Comparison of ENCODE assay signal across 8 cellular contexts in the genomic region with DNA sequence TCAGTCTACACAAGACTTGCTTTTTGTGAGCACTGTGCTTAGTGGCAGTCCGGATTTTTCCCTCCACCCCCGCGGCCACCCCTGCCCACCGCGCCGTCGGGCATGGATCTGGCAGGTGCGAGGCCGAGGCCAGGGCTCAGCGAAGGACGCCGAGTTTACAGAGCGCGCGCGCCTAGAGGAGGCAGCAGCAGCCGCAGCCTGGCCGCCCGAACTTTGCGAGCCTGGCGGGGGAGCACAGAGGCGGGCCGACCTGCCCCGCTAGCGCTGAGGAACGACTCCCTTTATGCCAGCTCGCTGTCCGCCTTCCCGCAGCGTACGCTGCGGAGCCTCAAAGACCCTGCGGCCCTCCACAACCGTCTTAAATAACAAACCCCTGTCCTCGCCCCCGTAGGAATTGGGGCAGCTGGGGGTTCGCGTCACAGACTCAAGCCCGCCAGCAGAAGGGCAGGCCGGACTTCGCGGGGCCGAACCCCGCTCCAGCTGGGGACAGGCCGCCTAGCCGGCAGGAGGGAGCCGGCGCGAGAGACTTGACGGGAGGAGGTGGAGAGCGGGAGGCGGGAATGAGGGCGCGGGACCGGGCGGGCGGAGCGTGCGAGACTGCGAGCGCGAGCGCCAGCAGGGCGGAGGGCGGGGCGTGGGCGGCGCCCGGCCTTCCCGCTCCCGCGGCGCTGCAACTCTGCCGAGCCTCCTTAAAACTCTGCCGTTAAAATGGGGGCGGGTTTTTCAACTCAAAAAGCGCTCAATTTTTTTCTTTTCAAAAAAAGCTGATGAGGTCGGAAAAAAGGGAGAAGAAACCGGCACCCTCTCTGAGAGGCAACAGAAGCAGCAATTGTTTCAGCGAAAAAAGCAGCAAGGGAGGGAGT. TPM values are rescaled to one million over a fixed set of nuclear protein-coding genes. Genes with fewer than 3 reads are reported as not detected.
DNase-seq lines count a peak whose midpoint lies in the region; FAIRE-seq and TF ChIP-seq lines count a peak whose summit lies in the region.

No MANE protein-coding gene starts in this region.

- no peak for TF ChIP-seq EP300 in suprapubic skin (IDR thresholded peaks at IDR 0.05)

- H3K27me3 Mint-ChIP-seq in H9 (ENCODE audit: low read depth): peaks cover 92% of the 10 kb centered on the region

- H3K4me3 Mint-ChIP-seq in H9: peak overlapping the region; percentile 59 to 84

- no peak overlapping the region for H2BK20ac ChIP-seq in H9 (ENCODE audit: low read depth, low read length, poor library complexity, severe bottlenecking)

- H3K4ac ChIP-seq in H9 (ENCODE audit: low read depth, low read length): no peak overlapping the region

- peaks cover 10 to 24% of the 10 kb centered on the region in 2 experiments for H3K4me1 Mint-ChIP-seq in H9

- H3K9me3 ChIP-seq in H9 (ENCODE audit: control insufficient read depth, low read depth, low read length) (no peaks in the 10 kb centered on the region), MG63 (no peaks in the 10 kb centered on the region), suprapubic skin (no peaks in the 10 kb centered on the region)

- H3K79me2 ChIP-seq in H9 (ENCODE audit: insufficient read depth, low read length): no peaks in the 10 kb centered on the region

- H2AFZ ChIP-seq in H9 (ENCODE audit: low read length): no peak overlapping the region

- no peak overlapping the region for H3K27ac Mint-ChIP-seq in H9

- no peak overlapping the region for H4K5ac ChIP-seq in H9 (ENCODE audit: insufficient read length, low read depth, low read length)

- FAIRE-seq in frontal cortex (lab: Jason Lieb, UNC): no peak

- H3K56ac ChIP-seq in H9 (ENCODE audit: insufficient read length, low read depth, low read length): no peak overlapping the region

- peak overlapping the region; percentile 81 for H3K4me3 ChIP-seq in MG63
- peak overlapping the region; percentile 89 for H3K4me3 ChIP-seq in suprapubic skin

- no peak overlapping the region for H3K23ac ChIP-seq in H9 (ENCODE audit: insufficient read length, low read depth, low read length)

- H4K20me1 ChIP-seq in H9 (ENCODE audit: control insufficient read depth, insufficient read depth, insufficient read length): no peaks in the 10 kb centered on the region

- H3K36me3 ChIP-seq in MG63: peaks cover 17% of the 10 kb centered on the region
- no peaks in the 10 kb centered on the region for H3K36me3 ChIP-seq in suprapubic skin

- no peak overlapping the region for H3T11ph ChIP-seq in H9 (ENCODE audit: low read length)

- no peak overlapping the region for H2BK120ac ChIP-seq in H9 (ENCODE audit: low read depth, low read length, poor library complexity, severe bottlenecking)

- H3K27me3 ChIP-seq in H9 (ENCODE audit: insufficient read depth, low read length): peaks cover 42% of the 10 kb centered on the region
- no peaks in the 10 kb centered on the region for H3K27me3 ChIP-seq in MG63
- no peaks in the 10 kb centered on the region for H3K27me3 ChIP-seq in suprapubic skin

- no peak overlapping the region for H2AK5ac ChIP-seq in H9 (ENCODE audit: insufficient read length, low read length)

- no peak overlapping the region for H2BK15ac ChIP-seq in H9 (ENCODE audit: low read depth, low read length)

- no peaks in the 10 kb centered on the region for H3K4me1 ChIP-seq in H9 (ENCODE audit: insufficient read depth, low read length)
- peaks cover 28% of the 10 kb centered on the region for H3K4me1 ChIP-seq in suprapubic skin

- DNase-seq in ELR (ENCODE audit: low read depth) (peak; percentile 94), H9 (peak; percentile 86), MG63 (peak; percentile 96), SIG-M5 treated with dmso at 0.1 percent for 504 hours (lab: John Stamatoyannopoulos, UW; ENCODE audit: unreplicated experiment) (peak; percentile 82), frontal cortex (ENCODE audit: low spot score in 2 of 2) (peak; percentile 89 to 92), non-pigmented ciliary epithelial cell (ENCODE audit: low read depth) (peak; percentile 43), suprapubic skin (ENCODE audit: low spot score in 2 of 2) (peak; percentile 93 to 95)
- DNase-seq in activated naive CD4-positive, alpha-beta T cell treated with Interleukin-2 at 50 U/mL for 16 hours: peak; percentile 82

- peaks cover 17% of the 10 kb centered on the region for H3K23me2 ChIP-seq in H9 (ENCODE audit: insufficient read length, low read depth, low read length, poor library complexity, severe bottlenecking)

- no peak overlapping the region for H2BK12ac ChIP-seq in H9 (ENCODE audit: insufficient read length, low read depth, low read length)

- H4K8ac ChIP-seq in H9 (replicated peaks; ENCODE audit: insufficient read length, low read depth, low read length): no peak overlapping the region

- H3K27ac ChIP-seq in H9 (ENCODE audit: insufficient read length, low read depth, low read length) (no peak overlapping the region), suprapubic skin (peak overlapping the region; percentile 98)

- no peak overlapping the region for H3K18ac ChIP-seq in H9 (ENCODE audit: insufficient read length, low read depth, low read length)

- no CpG with 5 or more reads among the region's 80 CpGs for whole genome bisulfite sequencing in H9 (ENCODE audit: extremely low coverage, insufficient read length, low lambda C conversion rate)
- WGBS in suprapubic skin: under 1% methylated on average over 50 of the region's 80 CpGs

- H3K79me1 ChIP-seq in H9 (ENCODE audit: insufficient read depth, low read depth, low read length, poor library complexity, severe bottlenecking): no peaks in the 10 kb centered on the region

- peak; percentile 56 to 66 for TF ChIP-seq POLR2A in suprapubic skin (IDR thresholded peaks at IDR 0.05)

- TF ChIP-seq CTCF in H9 (conservative IDR thresholded peaks at IDR 0.05) (no peak; the same call in none of the 3 replicates), suprapubic skin (IDR thresholded peaks at IDR 0.05) (peak in 1 of 2 donors; percentile 42)

- H2BK5ac ChIP-seq in H9 (ENCODE audit: insufficient read length, low read length): no peak overlapping the region

- H3K4me2 ChIP-seq in H9 (ENCODE audit: insufficient read depth, insufficient read length, low read length): peak overlapping the region; percentile 79

- no peaks in the 10 kb centered on the region for H3K36me3 Mint-ChIP-seq in H9 (ENCODE audit: insufficient read depth in 1 of 3, low read depth in 3 of 3)

- H4K91ac ChIP-seq in H9 (ENCODE audit: insufficient read length, low read depth, low read length): no peak overlapping the region

- no peak overlapping the region for H3K14ac ChIP-seq in H9 (ENCODE audit: insufficient read depth, low read length)

- no peaks in the 10 kb centered on the region; a peak in 2 of 5 replicates for H3K9me3 Mint-ChIP-seq in H9

- H3K9ac ChIP-seq in H9 (ENCODE audit: extremely low read depth, insufficient read length, low read length): no peak overlapping the region

RNA-seq across cellular contexts. Expression of gene CDKN2C, which starts 1.8 kb away (rescaled TPM):
- total RNA-seq in H9 (2021): not detected in 2 replicates
- total RNA-seq in MG63 (2014; rRNA removed; shearing (Covaris generic); ENCODE audit: low replicate concordance): 80.5 and 107 TPM in 2 replicates
- 6.1 TPM for total RNA-seq in frontal cortex
- total RNA-seq in suprapubic skin: 10 to 100 TPM in 3 of 4 donors, 1 to 10 TPM in 1; 9.9 to 13.0 (median 11.1) TPM

RNA-seq across cellular contexts. Expression of gene FAF1, which starts 8.2 kb away (rescaled TPM):
- total RNA-seq in H9 (2021) (58.5 and 60.8 TPM in 2 replicates), frontal cortex (47.3 TPM), suprapubic skin (10 to 100 TPM; 35.1 to 61.6 (median 45.4) TPM)
- total RNA-seq in MG63 (2014; rRNA removed; shearing (Covaris generic); ENCODE audit: low replicate concordance): 58.6 and 111 TPM in 2 replicates

Comparison
In these comparisons a context has a peak if more than half of its experiments do, and no peak if none do; other contexts are left out.
1. DNase-seq: peak in every context shown above with its lines; median percentile 96 in MG63; 94 in ELR; 94 in suprapubic skin; 90 in frontal cortex; 86 in H9; 82 in SIG-M5 treated with dmso at 0.1 percent for 504 hours; 82 in activated naive CD4-positive, alpha-beta T cell treated with Interleukin-2 at 50 U/mL for 16 hours; 43 in non-pigmented ciliary epithelial cell.